In genomic region chr11:43577566-43578264, GRCh38 we compare ENCODE assay signal across 1 cellular context.
TF ChIP-seq lines count a peak whose summit lies in the region.

No MANE protein-coding gene starts in this region.

TF ChIP-seq in neural cell, 6 proteins besides CTCF, POLR2A, EP300 and RAD21 (continued from another document):
- TF ChIP-seq, protein P1, sequence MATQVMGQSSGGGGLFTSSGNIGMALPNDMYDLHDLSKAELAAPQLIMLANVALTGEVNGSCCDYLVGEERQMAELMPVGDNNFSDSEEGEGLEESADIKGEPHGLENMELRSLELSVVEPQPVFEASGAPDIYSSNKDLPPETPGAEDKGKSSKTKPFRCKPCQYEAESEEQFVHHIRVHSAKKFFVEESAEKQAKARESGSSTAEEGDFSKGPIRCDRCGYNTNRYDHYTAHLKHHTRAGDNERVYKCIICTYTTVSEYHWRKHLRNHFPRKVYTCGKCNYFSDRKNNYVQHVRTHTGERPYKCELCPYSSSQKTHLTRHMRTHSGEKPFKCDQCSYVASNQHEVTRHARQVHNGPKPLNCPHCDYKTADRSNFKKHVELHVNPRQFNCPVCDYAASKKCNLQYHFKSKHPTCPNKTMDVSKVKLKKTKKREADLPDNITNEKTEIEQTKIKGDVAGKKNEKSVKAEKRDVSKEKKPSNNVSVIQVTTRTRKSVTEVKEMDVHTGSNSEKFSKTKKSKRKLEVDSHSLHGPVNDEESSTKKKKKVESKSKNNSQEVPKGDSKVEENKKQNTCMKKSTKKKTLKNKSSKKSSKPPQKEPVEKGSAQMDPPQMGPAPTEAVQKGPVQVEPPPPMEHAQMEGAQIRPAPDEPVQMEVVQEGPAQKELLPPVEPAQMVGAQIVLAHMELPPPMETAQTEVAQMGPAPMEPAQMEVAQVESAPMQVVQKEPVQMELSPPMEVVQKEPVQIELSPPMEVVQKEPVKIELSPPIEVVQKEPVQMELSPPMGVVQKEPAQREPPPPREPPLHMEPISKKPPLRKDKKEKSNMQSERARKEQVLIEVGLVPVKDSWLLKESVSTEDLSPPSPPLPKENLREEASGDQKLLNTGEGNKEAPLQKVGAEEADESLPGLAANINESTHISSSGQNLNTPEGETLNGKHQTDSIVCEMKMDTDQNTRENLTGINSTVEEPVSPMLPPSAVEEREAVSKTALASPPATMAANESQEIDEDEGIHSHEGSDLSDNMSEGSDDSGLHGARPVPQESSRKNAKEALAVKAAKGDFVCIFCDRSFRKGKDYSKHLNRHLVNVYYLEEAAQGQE (IDR thresholded peaks at IDR 0.05; ENCODE audit: borderline replicate concordance), result no peak
